Comparison of ENCODE assay signal across 10 cellular contexts in genomic region chr10:119786117-119786769, GRCh38.
DNase-seq lines count a peak whose midpoint lies in the region; ATAC-seq lines count a peak whose summit lies in the region.
"Had no signal": no experiment of that assay in that cellular context is flagged by ENCODE, and none has a peak within 500 bp of the region (broad histone marks: within the 10 kb centered on the region; RNA-seq: fewer than 3 reads in every experiment).

No MANE protein-coding gene starts in this region.

- no peak overlapping the region for H3K4me3 Mint-ChIP-seq in activated T-helper 2 cell treated with anti-CD3 and anti-CD28 coated beads, Interferon-gamma antibody, Interleukin-2, Interleukin-4, amounts not matched to agents 10 μg/mL and 5 μg/mL and 100 μg/mL, durations not matched to agents 14 hours and 24 hours and 36 hours (ENCODE audit: low read depth)
- H3K4me3 Mint-ChIP-seq: naive thymus-derived CD8-positive, alpha-beta T cell had no signal

- H3K4me1 Mint-ChIP-seq in activated T-helper 2 cell treated with anti-CD3 and anti-CD28 coated beads, Interferon-gamma antibody, Interleukin-2, Interleukin-4, amounts not matched to agents 10 μg/mL and 5 μg/mL and 100 μg/mL, durations not matched to agents 14 hours and 24 hours and 36 hours (ENCODE audit: low read depth), result peaks cover 31% of the 10 kb centered on the region

- in situ Hi-C loops in SK-MEL-5 (cut with HindIII; ENCODE audit: low pct_unique_long_range_greater_than_20kb, low sequenced_read_pairs), result no loop called here

- no peaks in the 10 kb centered on the region for H3K9me3 Mint-ChIP-seq in activated T-helper 2 cell treated with anti-CD3 and anti-CD28 coated beads, Interferon-gamma antibody, Interleukin-2, Interleukin-4, amounts not matched to agents 10 μg/mL and 5 μg/mL and 100 μg/mL, durations not matched to agents 14 hours and 24 hours and 36 hours

- peak overlapping the region; percentile 32 for H3K27ac ChIP-seq in skeletal muscle tissue (ENCODE audit: low read depth, low read length)
- H3K27ac ChIP-seq: GM23248 had no signal

- no peak overlapping the region for H3K9ac ChIP-seq in skeletal muscle tissue (ENCODE audit: low read depth in 1 of 3, low read length in 3 of 3)
- H3K9ac ChIP-seq: GM23248 had no signal

- H3K36me3 ChIP-seq in skeletal muscle tissue (ENCODE audit: control insufficient read depth in 3 of 3, insufficient read depth in 3 of 3, low read length in 3 of 3), result no peaks in the 10 kb centered on the region

- peaks cover 0 to 4% (median 0%) of the 10 kb centered on the region in 3 donors for H3K4me1 ChIP-seq in skeletal muscle tissue (ENCODE audit: control insufficient read depth in 3 of 3, insufficient read depth in 3 of 3, low read length in 3 of 3)

- intact Hi-C loops in activated T-helper 2 cell treated with anti-CD3 and anti-CD28 coated beads, Interferon-gamma antibody, Interleukin-2, Interleukin-4, amounts not matched to agents 10 μg/mL and 5 μg/mL and 100 μg/mL, durations not matched to agents 14 hours and 24 hours and 36 hours (cut with micrococcal nuclease), result no loop called here

- no peak overlapping the region for H3K4me3 ChIP-seq in skeletal muscle tissue (ENCODE audit: low read length in 3 of 3)
- H3K4me3 ChIP-seq: GM23248 had no signal

- DNase-seq in NCI-H82 (lab: John Stamatoyannopoulos, UW) (peak; percentile 23), NCI-H82 treated with DMSO at 0.1 percent for 48 hours (lab: John Stamatoyannopoulos, UW; ENCODE audit: unreplicated experiment) (no peak), SK-MEL-5 (ENCODE audit: low read depth, low spot score) (peak; percentile 49), iPS DF 19.7 (ENCODE audit: low read depth, low spot score) (peak; percentile 79)
- no peak for DNase-seq in activated T-helper 2 cell treated with anti-CD3 and anti-CD28 coated beads, Interferon-gamma antibody, Interleukin-2, Interleukin-4, amounts not matched to agents 10 μg/mL and 5 μg/mL and 100 μg/mL, durations not matched to agents 14 hours and 24 hours and 36 hours (ENCODE audit: low spot score)
- DNase-seq: GM23248; naive thymus-derived CD8-positive, alpha-beta T cell had no signal

- no peaks in the 10 kb centered on the region for H3K27me3 ChIP-seq in skeletal muscle tissue (ENCODE audit: control insufficient read depth in 3 of 3, insufficient read depth in 3 of 3, low read length in 3 of 3)

- H3K27ac Mint-ChIP-seq in activated T-helper 2 cell treated with anti-CD3 and anti-CD28 coated beads, Interferon-gamma antibody, Interleukin-2, Interleukin-4, amounts not matched to agents 10 μg/mL and 5 μg/mL and 100 μg/mL, durations not matched to agents 14 hours and 24 hours and 36 hours, result no peak overlapping the region

- no peak for ATAC-seq in GM18511 (IDR thresholded peaks at IDR 0.05; ENCODE audit: unreplicated experiment)
- no peak for ATAC-seq in GM19324 (IDR thresholded peaks at IDR 0.05; ENCODE audit: low FRiP score, unreplicated experiment)
- ATAC-seq: naive thymus-derived CD8-positive, alpha-beta T cell had no signal

- no peaks in the 10 kb centered on the region for H3K36me3 Mint-ChIP-seq in activated T-helper 2 cell treated with anti-CD3 and anti-CD28 coated beads, Interferon-gamma antibody, Interleukin-2, Interleukin-4, amounts not matched to agents 10 μg/mL and 5 μg/mL and 100 μg/mL, durations not matched to agents 14 hours and 24 hours and 36 hours (ENCODE audit: low read depth)

- H3K27me3 Mint-ChIP-seq in activated T-helper 2 cell treated with anti-CD3 and anti-CD28 coated beads, Interferon-gamma antibody, Interleukin-2, Interleukin-4, amounts not matched to agents 10 μg/mL and 5 μg/mL and 100 μg/mL, durations not matched to agents 14 hours and 24 hours and 36 hours (ENCODE audit: low read depth), result peaks cover 1% of the 10 kb centered on the region
- H3K27me3 Mint-ChIP-seq: naive thymus-derived CD8-positive, alpha-beta T cell had no signal

- no peaks in the 10 kb centered on the region for H3K9me3 ChIP-seq in skeletal muscle tissue (ENCODE audit: control insufficient read depth in 3 of 3, low read length in 3 of 3)

Comparison
In these comparisons a context has a peak if more than half of its experiments do, and no peak if none do; other contexts are left out.
1. DNase-seq: peak in NCI-H82 (single experiment), SK-MEL-5 (single experiment) and iPS DF 19.7 (single experiment); none in NCI-H82 treated with DMSO at 0.1 percent for 48 hours (single experiment) and activated T-helper 2 cell treated with anti-CD3 and anti-CD28 coated beads, Interferon-gamma antibody, Interleukin-2, Interleukin-4, amounts not matched to agents 10 μg/mL and 5 μg/mL and 100 μg/mL, durations not matched to agents 14 hours and 24 hours and 36 hours (single experiment).